Comparison of ENCODE assay signal across 19 cellular contexts in the genomic region with DNA sequence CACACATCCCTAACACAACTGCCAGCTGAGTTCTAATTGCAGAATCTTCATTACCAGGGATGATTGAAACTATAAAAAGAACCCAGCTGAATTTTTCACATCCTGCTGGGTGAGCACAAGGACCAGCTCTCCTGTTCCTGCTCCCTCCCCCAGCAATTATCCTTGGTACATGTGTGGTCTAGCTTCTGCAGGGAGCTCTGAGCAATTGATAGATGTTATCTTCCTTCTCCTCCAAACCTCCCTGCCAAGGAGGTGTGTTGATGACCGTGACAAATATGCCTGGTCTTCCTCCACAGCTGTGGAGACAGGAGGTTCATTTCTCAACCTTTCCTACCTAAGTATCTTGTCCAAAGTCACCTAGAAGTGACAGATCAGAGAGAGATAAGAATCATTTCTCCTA.
DNase-seq lines count a peak whose midpoint lies in the region; ATAC-seq and TF ChIP-seq lines count a peak whose summit lies in the region.
"Had no signal": no experiment of that assay in that cellular context is flagged by ENCODE, and none has a peak within 500 bp of the region (broad histone marks: within the 10 kb centered on the region; RNA-seq: fewer than 3 reads in every experiment).

No MANE protein-coding gene starts in this region.

- H3K4me3 Mint-ChIP-seq in nephron progenitor cell = no peak overlapping the region

- no peaks in the 10 kb centered on the region for H3K4me1 ChIP-seq in BE2C
- H3K4me1 ChIP-seq in SJCRH30 = peaks cover 28% of the 10 kb centered on the region
- H3K4me1 ChIP-seq: Peyer's patch had no signal

- H3K36me3 Mint-ChIP-seq in nephron progenitor cell (ENCODE audit: low read depth) = no peaks in the 10 kb centered on the region

- H3K27ac Mint-ChIP-seq in nephron progenitor cell = peak overlapping the region; percentile 53

- peaks cover 10% of the 10 kb centered on the region for H3K9me3 Mint-ChIP-seq in nephron progenitor cell

- no peaks in the 10 kb centered on the region for H3K27me3 ChIP-seq in BE2C
- H3K27me3 ChIP-seq in SJCRH30 = no peaks in the 10 kb centered on the region
- H3K27me3 ChIP-seq: Peyer's patch had no signal

- peak; percentile 26 to 43 (median 40) for DNase-seq in NCI-H1417 (lab: John Stamatoyannopoulos, UW)
- DNase-seq in NCI-H1417 treated with DMSO at 0.1 percent for 48 hours (lab: John Stamatoyannopoulos, UW) = no peak
- peak; percentile 17 for DNase-seq in BE2C
- DNase-seq in SJCRH30 = peak; percentile 86 to 94
- DNase-seq in nephron progenitor cell = no peak
- no peak for DNase-seq in activated effector memory CD4-positive, alpha-beta T cell treated with anti-CD3 and anti-CD28 coated beads, Interleukin-2, amount 50 U/mL, for 16 hours
- DNase-seq in AG08395 (ENCODE audit: low spot score) = no peak
- DNase-seq: Kasumi-1, NCI-H1105 treated with DMSO at 0.1 percent for 48 hours, NCI-H187, NCI-H2081 treated with DMSO at 0.1 percent for 48 hours, NCI-H446 treated with DMSO at 0.1 percent for 48 hours, NCI-H526, Peyer's patch, SIG-M5 had no signal

- peaks cover 16% of the 10 kb centered on the region for H3K27me3 Mint-ChIP-seq in nephron progenitor cell (ENCODE audit: low read depth, poor library complexity)

- no peaks in the 10 kb centered on the region for H3K36me3 ChIP-seq in BE2C
- no peaks in the 10 kb centered on the region for H3K36me3 ChIP-seq in SJCRH30
- H3K36me3 ChIP-seq: Peyer's patch had no signal

- H3K4me3 ChIP-seq in BE2C (ENCODE audit: low read depth, low read length) = no peak overlapping the region
- H3K4me3 ChIP-seq in SJCRH30 = no peak overlapping the region
- H3K4me3 ChIP-seq: K562, Peyer's patch had no signal

- H3K4me1 Mint-ChIP-seq in nephron progenitor cell = peaks cover 7% of the 10 kb centered on the region

- H3K9me3 ChIP-seq in BE2C (no peaks in the 10 kb centered on the region), SJCRH30 (replicated peaks) (0 out of 2 replicates have a peak, but pooled peaks cover 5% of the 10 kb centered on the region)
- H3K9me3 ChIP-seq: Peyer's patch had no signal

- no peak for TF ChIP-seq CTCF in BE2C (IDR thresholded peaks at IDR 0.05; ENCODE audit: low read depth, low read length)
- no peak for TF ChIP-seq CTCF in nephron progenitor cell (IDR thresholded peaks at IDR 0.05)

- no peak for ATAC-seq in HG02763 (IDR thresholded peaks at IDR 0.05; ENCODE audit: unreplicated experiment)
- ATAC-seq: K562, SK-N-SH treated with all-trans-retinoic acid at 6 μM for 48 hours had no signal

- peak overlapping the region; percentile 79 for H3K27ac ChIP-seq in SJCRH30
- H3K27ac ChIP-seq: 22Rv1, Peyer's patch had no signal

Comparison
In these comparisons a context has a peak if more than half of its experiments do, and no peak if none do; other contexts are left out.
1. DNase-seq: peak in NCI-H1417 (3 of 3), BE2C (single experiment) and SJCRH30 (2 of 2); none in NCI-H1417 treated with DMSO at 0.1 percent for 48 hours (single experiment), nephron progenitor cell (single experiment), activated effector memory CD4-positive, alpha-beta T cell treated with anti-CD3 and anti-CD28 coated beads, Interleukin-2, amount 50 U/mL, for 16 hours (single experiment) and AG08395 (single experiment).